8 cellular contexts compared by ENCODE assay signal in genomic region chr7:140061607-140061930, GRCh38. TPM values are rescaled to one million over a fixed set of nuclear protein-coding genes. Genes with fewer than 3 reads are reported as not detected.
DNase-seq lines count a peak whose midpoint lies in the region; ATAC-seq and TF ChIP-seq lines count a peak whose summit lies in the region.

No MANE protein-coding gene starts in this region.

- H3K27me3 ChIP-seq in right lobe of liver, result no peaks in the 10 kb centered on the region
- no peaks in the 10 kb centered on the region for H3K27me3 ChIP-seq in tibial nerve

- no peak for TF ChIP-seq EP300 in tibial nerve (IDR thresholded peaks at IDR 0.05)

- H3K36me3 Mint-ChIP-seq in activated T-cell treated with anti-CD3 and anti-CD28 coated beads, Interleukin-2, amount 50 U/mL, for 4 hours (ENCODE audit: insufficient read depth), result peaks cover 17% of the 10 kb centered on the region
- peaks cover 9% of the 10 kb centered on the region for H3K36me3 Mint-ChIP-seq in activated naive CD8-positive, alpha-beta T cell

- H3K36me3 ChIP-seq in right lobe of liver (peaks cover 0 to 3% (median 0%) of the 10 kb centered on the region in 4 donors), tibial nerve (peaks cover 0 to 4% (median 0%) of the 10 kb centered on the region in 3 donors)

- ATAC-seq in activated T-cell treated with anti-CD3 and anti-CD28 coated beads, Interleukin-2, amount 50 U/mL, for 4 hours, result no peak
- ATAC-seq in right lobe of liver (no peak), GM21529 (IDR thresholded peaks at IDR 0.05; ENCODE audit: unreplicated experiment) (no peak), HG02884 (IDR thresholded peaks at IDR 0.05; ENCODE audit: unreplicated experiment) (no peak)

- H3K9me3 Mint-ChIP-seq in activated T-cell treated with anti-CD3 and anti-CD28 coated beads, Interleukin-2, amount 50 U/mL, for 4 hours, result peaks cover 11% of the 10 kb centered on the region
- peaks cover 10% of the 10 kb centered on the region for H3K9me3 Mint-ChIP-seq in activated naive CD8-positive, alpha-beta T cell (ENCODE audit: low read depth)

- peak overlapping the region; percentile 55 for H3K27ac Mint-ChIP-seq in activated naive CD8-positive, alpha-beta T cell

- intact Hi-C loops in right lobe of liver (cut with DNase I), result loop anchor here in 1 of 2 donors (10.0 kb wide), 1 partner anchor 113 kb away; the partner anchor contains the start of gene KDM7A

- no peak for DNase-seq in activated T-cell treated with anti-CD3 and anti-CD28 coated beads, Interleukin-2, amount 50 U/mL, for 4 hours
- DNase-seq in activated T-cell treated with anti-CD3 and anti-CD28 coated beads, Interleukin-2, amount 50 U/mL, for 1 hour, result no peak
- DNase-seq in right lobe of liver (no peak), tibial nerve (ENCODE audit: low spot score in 2 of 2) (no peak), SIG-M5 (lab: John Stamatoyannopoulos, UW) (no peak)

- no peaks in the 10 kb centered on the region for H3K27me3 Mint-ChIP-seq in activated T-cell treated with anti-CD3 and anti-CD28 coated beads, Interleukin-2, amount 50 U/mL, for 4 hours (ENCODE audit: low read depth)
- no peaks in the 10 kb centered on the region for H3K27me3 Mint-ChIP-seq in activated naive CD8-positive, alpha-beta T cell

- TF ChIP-seq POLR2A in right lobe of liver (IDR thresholded peaks at IDR 0.05), result no peak
- TF ChIP-seq POLR2A in tibial nerve (IDR thresholded peaks at IDR 0.05), result no peak

- 92% methylated on average over 2 of the region's 2 CpGs for WGBS in right lobe of liver (ENCODE audit: insufficient coverage, low coverage, low lambda C conversion rate, missing lambda C conversion rate)
- 98 to 100% methylated on average over 2 of the region's 2 CpGs for WGBS in tibial nerve, 2 donors

- no peak for TF ChIP-seq CTCF in right lobe of liver (IDR thresholded peaks at IDR 0.05)
- TF ChIP-seq CTCF in tibial nerve (IDR thresholded peaks at IDR 0.05), result no peak

- peak overlapping the region; percentile 80 to 92 (median 83) for H3K27ac ChIP-seq in right lobe of liver
- H3K27ac ChIP-seq in tibial nerve, result peak overlapping the region; percentile 84 to 96 (median 88)

- H3K4me3 ChIP-seq in right lobe of liver (peak overlapping the region; percentile 63 to 80 (median 76)), tibial nerve (peak overlapping the region; percentile 49 to 84 (median 73))

- peak overlapping the region; percentile 87 for H3K4me3 Mint-ChIP-seq in activated T-cell treated with anti-CD3 and anti-CD28 coated beads, Interleukin-2, amount 50 U/mL, for 4 hours
- H3K4me3 Mint-ChIP-seq in activated naive CD8-positive, alpha-beta T cell, result peak overlapping the region; percentile 89

- H3K4me1 ChIP-seq in right lobe of liver (peaks cover 0 to 30% (median 13%) of the 10 kb centered on the region in 4 donors), tibial nerve (peaks cover 0 to 42% (median 25%) of the 10 kb centered on the region in 4 donors)

- H3K4me1 Mint-ChIP-seq in activated T-cell treated with anti-CD3 and anti-CD28 coated beads, Interleukin-2, amount 50 U/mL, for 4 hours (ENCODE audit: low read depth), result peaks cover 53% of the 10 kb centered on the region
- peaks cover 42% of the 10 kb centered on the region for H3K4me1 Mint-ChIP-seq in activated naive CD8-positive, alpha-beta T cell (ENCODE audit: low read depth)

- H3K9me3 ChIP-seq in right lobe of liver, result no peaks in the 10 kb centered on the region
- H3K9me3 ChIP-seq in tibial nerve, result peaks cover 0 to 9% (median 0%) of the 10 kb centered on the region in 4 donors

RNA-seq across cellular contexts. Expression of gene PARP12, which starts 1.2 kb away (rescaled TPM):
- 10 to 100 TPM; 13.6 to 18.6 (median 14.5) TPM for total RNA-seq in activated T-cell treated with anti-CD3 and anti-CD28 coated beads, Interleukin-2, amount 50 U/mL, for 4 hours
- total RNA-seq in right lobe of liver, result 10 to 100 TPM; 15.7 to 33.1 (median 23.3) TPM
- 10 to 100 TPM; 40.0 to 54.2 (median 44.2) TPM for total RNA-seq in tibial nerve
